In genomic region chr2:241102239-241102803, GRCh38 we compare ENCODE assay signal across 1 cellular context.
TF ChIP-seq lines count a peak whose summit lies in the region.

Gene MTERF4, minus strand, starts transcription at chr2:241102287. Its CDS starts 14 bp downstream, at chr2:241102273.

TF ChIP-seq in WTC11, 78 proteins besides CTCF, POLR2A, EP300 and RAD21 (continued from another document):
- TF ChIP-seq E2F4 (CRISPR knock-in tag; IDR thresholded peaks at IDR 0.05; ENCODE audit: borderline replicate concordance, low read depth), result no peak
